19 cellular contexts compared by ENCODE assay signal in the genomic region with DNA sequence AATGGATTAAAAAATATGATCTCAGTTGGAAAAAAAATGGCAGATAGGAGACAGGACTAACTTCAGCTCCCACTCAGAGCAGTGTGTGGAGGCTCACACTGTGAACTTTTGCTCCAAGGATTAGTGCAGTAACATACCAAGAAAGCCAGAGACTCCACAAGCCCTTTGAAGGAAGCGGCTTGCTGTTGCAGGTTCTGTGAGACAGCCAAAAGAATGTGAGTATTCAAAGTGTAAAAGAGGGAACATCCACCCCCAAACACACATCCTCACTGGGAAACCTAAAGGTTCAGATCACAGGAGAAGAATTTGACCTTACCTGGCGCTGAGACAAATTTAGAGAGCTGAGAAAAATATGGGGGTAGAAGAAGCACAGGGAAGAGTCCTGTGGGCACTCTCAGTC.
A peak's percentile ranks its signal among the peaks of the same experiment; 100 is the strongest.
DNase-seq lines count a peak whose midpoint lies in the region; ATAC-seq, FAIRE-seq and TF ChIP-seq lines count a peak whose summit lies in the region.
"Had no signal": no experiment of that assay in that cellular context is flagged by ENCODE, and none has a peak within 500 bp of the region (broad histone marks: within the 10 kb centered on the region; RNA-seq: fewer than 3 reads in every experiment).

No MANE protein-coding gene starts in this region.

- peak overlapping the region; percentile 34 for H3K27ac ChIP-seq in 22Rv1
- H3K27ac ChIP-seq in HUES64 (ENCODE audit: low read depth, low read length): peak overlapping the region; percentile 53; the same call in 1 of the 2 replicates
- no peak overlapping the region for H3K27ac ChIP-seq in naive thymus-derived CD4-positive, alpha-beta T cell (ENCODE audit: low read depth, low read length)
- H3K27ac ChIP-seq: esophagus squamous epithelium, testis had no signal

- H3K4me1 Mint-ChIP-seq in mesothelial cell of epicardium: peaks cover 9% of the 10 kb centered on the region
- H3K4me1 Mint-ChIP-seq in naive thymus-derived CD4-positive, alpha-beta T cell: no peaks in the 10 kb centered on the region
- H3K4me1 Mint-ChIP-seq: activated T-helper 17 cell treated with anti-CD3 and anti-CD28 coated beads, Interleukin-2, amount 50 U/mL, for 72 hours; CD4-positive, CD25-positive, alpha-beta regulatory T cell had no signal

- TF ChIP-seq POLR2A in H54 (IDR thresholded peaks at IDR 0.05; ENCODE audit: low read depth, low read length): no peak

- CTCF ChIA-PET in naive thymus-derived CD4-positive, alpha-beta T cell (lab: Charles Lee): no interaction called here

- peaks cover 11% of the 10 kb centered on the region; the same call in 1 of the 2 replicates for H3K9me3 ChIP-seq in HUES64 (ENCODE audit: insufficient read depth, low read depth, low read length)
- H3K9me3 ChIP-seq in naive thymus-derived CD4-positive, alpha-beta T cell (ENCODE audit: control insufficient read depth in 2 of 3, low read length in 3 of 3): no peaks in the 10 kb centered on the region
- H3K9me3 ChIP-seq: testis had no signal

- H3K36me3 Mint-ChIP-seq in mesothelial cell of epicardium: peaks cover 20% of the 10 kb centered on the region
- peaks cover 0 to 4% (median 0%) of the 10 kb centered on the region in 5 donors for H3K36me3 Mint-ChIP-seq in naive thymus-derived CD4-positive, alpha-beta T cell
- H3K36me3 Mint-ChIP-seq: CD4-positive, CD25-positive, alpha-beta regulatory T cell had no signal

- no peak overlapping the region for H3K4me3 ChIP-seq in HUES64 (ENCODE audit: low read length)
- H3K4me3 ChIP-seq in naive thymus-derived CD4-positive, alpha-beta T cell (ENCODE audit: low read length): no peak overlapping the region
- H3K4me3 ChIP-seq: esophagus squamous epithelium, testis had no signal

- H3K27ac Mint-ChIP-seq in mesothelial cell of epicardium: peak overlapping the region; percentile 88
- no peak overlapping the region for H3K27ac Mint-ChIP-seq in naive thymus-derived CD4-positive, alpha-beta T cell
- H3K27ac Mint-ChIP-seq: activated T-helper 17 cell treated with anti-CD3 and anti-CD28 coated beads, Interleukin-2, amount 50 U/mL, for 72 hours; CD4-positive, CD25-positive, alpha-beta regulatory T cell had no signal

- H3K9me3 Mint-ChIP-seq in mesothelial cell of epicardium: peaks cover 58% of the 10 kb centered on the region
- H3K9me3 Mint-ChIP-seq in naive thymus-derived CD4-positive, alpha-beta T cell: peaks cover 0 to 31% (median 9%) of the 10 kb centered on the region in 11 donors

- no peaks in the 10 kb centered on the region for H3K27me3 Mint-ChIP-seq in mesothelial cell of epicardium (ENCODE audit: low read depth)
- peaks cover 0 to 28% (median 17%) of the 10 kb centered on the region in 5 donors for H3K27me3 Mint-ChIP-seq in naive thymus-derived CD4-positive, alpha-beta T cell
- H3K27me3 Mint-ChIP-seq: CD4-positive, CD25-positive, alpha-beta regulatory T cell had no signal

- no peak for FAIRE-seq in H54 (lab: Jason Lieb, UNC)
- FAIRE-seq: HTR-8/SVneo had no signal

- H3K9ac ChIP-seq in HUES64 (ENCODE audit: low read depth, low read length): no peak overlapping the region

- DNase-seq in brain pericyte (ENCODE audit: low read depth, low spot score): peak; percentile 55
- DNase-seq in mesothelial cell of epicardium (ENCODE audit: low spot score in 2 of 2, unreplicated experiment in 2 of 2): no peak
- DNase-seq in omental fat pad (ENCODE audit: low spot score): no peak
- DNase-seq in H54 (ENCODE audit: insufficient read length, low spot score): no peak
- no peak for DNase-seq in naive thymus-derived CD4-positive, alpha-beta T cell
- DNase-seq: activated CD8-positive, alpha-beta memory T cell treated with anti-CD3 and anti-CD28 coated beads for 24 hours; amygdala; CD4-positive, CD25-positive, alpha-beta regulatory T cell; dermis blood vessel endothelial cell; esophagus squamous epithelium; left cardiac atrium; NCI-H2029 treated with DMSO at 0.1 percent for 48 hours; NCI-H524 treated with DMSO at 0.1 percent for 48 hours; testis had no signal

- H3K27me3 ChIP-seq in HUES64 (ENCODE audit: insufficient read depth, low read length): no peaks in the 10 kb centered on the region
- no peaks in the 10 kb centered on the region for H3K27me3 ChIP-seq in naive thymus-derived CD4-positive, alpha-beta T cell (ENCODE audit: control insufficient read depth in 2 of 2, insufficient read depth in 2 of 2, low read length in 2 of 2)
- H3K27me3 ChIP-seq: esophagus squamous epithelium, testis had no signal

- H3K4me1 ChIP-seq in HUES64 (ENCODE audit: insufficient read depth, low read length): no peaks in the 10 kb centered on the region
- H3K4me1 ChIP-seq in naive thymus-derived CD4-positive, alpha-beta T cell (ENCODE audit: control insufficient read depth in 2 of 2, insufficient read depth in 2 of 2, low read length in 2 of 2): no peaks in the 10 kb centered on the region
- H3K4me1 ChIP-seq: esophagus squamous epithelium, testis had no signal

- H3K36me3 ChIP-seq in HUES64 (ENCODE audit: insufficient read depth, low read length): no peaks in the 10 kb centered on the region
- H3K36me3 ChIP-seq in naive thymus-derived CD4-positive, alpha-beta T cell (ENCODE audit: control insufficient read depth in 2 of 3, insufficient read depth in 3 of 3, low read length in 3 of 3): no peaks in the 10 kb centered on the region
- H3K36me3 ChIP-seq: esophagus squamous epithelium had no signal

- no peak overlapping the region for H3K4me3 Mint-ChIP-seq in mesothelial cell of epicardium
- H3K4me3 Mint-ChIP-seq in naive thymus-derived CD4-positive, alpha-beta T cell: no peak overlapping the region
- H3K4me3 Mint-ChIP-seq: activated T-helper 17 cell treated with anti-CD3 and anti-CD28 coated beads, Interleukin-2, amount 50 U/mL, for 72 hours; CD4-positive, CD25-positive, alpha-beta regulatory T cell had no signal

- POLR2A ChIA-PET in naive thymus-derived CD4-positive, alpha-beta T cell (lab: Charles Lee): no interaction called here

- TF ChIP-seq CTCF in 22Rv1 (IDR thresholded peaks at IDR 0.05) (no peak), mesothelial cell of epicardium (IDR thresholded peaks at IDR 0.05; ENCODE audit: unreplicated experiment) (no peak), omental fat pad (IDR thresholded peaks at IDR 0.05) (no peak)

- no peak for ATAC-seq in HG03108 (IDR thresholded peaks at IDR 0.05; ENCODE audit: unreplicated experiment)
- no peak for ATAC-seq in omental fat pad (ENCODE audit: low FRiP score)
- ATAC-seq in naive thymus-derived CD4-positive, alpha-beta T cell: no peak
- ATAC-seq: activated T-helper 17 cell treated with anti-CD3 and anti-CD28 coated beads, Interleukin-2, amount 50 U/mL, for 72 hours; left cardiac atrium had no signal

- WGBS in HUES64: 87% methylated on average over 1 of the region's 2 CpGs

- intact Hi-C loops in naive thymus-derived CD4-positive, alpha-beta T cell (cut with micrococcal nuclease): no loop called here
